18 cellular contexts compared by ENCODE assay signal in the genomic region with DNA sequence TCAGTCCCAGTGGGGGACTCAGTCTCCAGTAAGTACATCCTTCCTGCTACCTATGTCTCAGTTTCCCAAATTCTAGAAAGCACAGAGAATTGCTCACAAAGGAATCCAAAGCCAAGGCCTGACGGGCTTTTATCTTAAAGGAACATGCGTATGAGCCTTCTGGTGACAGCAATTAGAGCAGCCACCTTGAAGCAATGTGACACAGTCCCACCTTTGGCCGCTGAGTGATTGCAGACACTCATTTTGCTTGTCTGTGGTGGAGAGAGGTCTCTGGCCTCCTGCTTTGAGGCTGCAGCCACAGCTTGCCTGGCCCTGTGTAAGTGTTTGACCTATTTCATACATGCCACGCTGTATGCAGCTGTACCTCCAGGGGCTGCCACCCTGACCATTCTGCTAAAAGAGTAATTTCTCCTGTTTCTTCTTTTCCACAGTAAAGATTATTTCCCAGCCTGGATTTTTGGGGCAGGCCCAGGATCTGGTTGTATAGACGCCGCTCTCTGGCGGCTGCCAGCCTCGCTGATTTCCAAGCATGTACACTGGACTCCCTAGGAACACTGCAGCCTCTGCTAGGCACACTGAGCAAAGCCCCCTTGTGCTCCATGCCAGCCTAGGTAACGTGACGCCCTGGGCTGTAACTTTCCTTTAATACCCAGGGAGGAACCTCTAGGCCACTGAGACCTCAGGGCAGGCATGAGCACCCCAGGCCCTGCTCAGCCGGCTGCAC. TPM values are rescaled to one million over a fixed set of nuclear protein-coding genes. Genes with fewer than 3 reads are reported as not detected.
DNase-seq lines count a peak whose midpoint lies in the region; ATAC-seq and TF ChIP-seq lines count a peak whose summit lies in the region.
"Had no signal": no experiment of that assay in that cellular context is flagged by ENCODE, and none has a peak within 500 bp of the region (broad histone marks: within the 10 kb centered on the region; RNA-seq: fewer than 3 reads in every experiment).

No MANE protein-coding gene starts in this region.

- H3K27me3 ChIP-seq in IMR-90 (ENCODE audit: control insufficient read depth, insufficient read depth, low read length) (no peaks in the 10 kb centered on the region), neuronal stem cell (ENCODE audit: control insufficient read depth in 3 of 3, insufficient read depth in 3 of 3, low read depth in 1 of 3, low read length in 3 of 3) (peaks cover 0 to 20% (median 0%) of the 10 kb centered on the region in 3 experiments)
- H3K27me3 ChIP-seq: colonic mucosa had no signal

- H3K4ac ChIP-seq in IMR-90 (ENCODE audit: low read depth, low read length) = peak overlapping the region; percentile 59
- no peak overlapping the region for H3K4ac ChIP-seq in neuronal stem cell (ENCODE audit: low read length)

- no peaks in the 10 kb centered on the region for H3K9me3 Mint-ChIP-seq in activated CD4-positive, alpha-beta T cell treated with anti-CD3 and anti-CD28 coated beads for 36 hours (ENCODE audit: low read depth)
- peaks cover 0 to 4% (median 0%) of the 10 kb centered on the region in 5 experiments for H3K9me3 Mint-ChIP-seq in brain

- H3K9ac ChIP-seq in IMR-90 (ENCODE audit: low read depth, low read length) = no peak overlapping the region
- no peak overlapping the region for H3K9ac ChIP-seq in neuronal stem cell (ENCODE audit: low read depth, low read length, poor library complexity)

- no peak for TF ChIP-seq RAD21 in IMR-90 (IDR thresholded peaks at IDR 0.05; ENCODE audit: low read length)

- H2AK5ac ChIP-seq in IMR-90 (ENCODE audit: low read depth, low read length) (peak overlapping the region; percentile 10), neuronal stem cell (ENCODE audit: low read depth, low read length) (no peak overlapping the region)

- H4K20me1 ChIP-seq in IMR-90 (ENCODE audit: insufficient read depth, low read length) = no peaks in the 10 kb centered on the region; the same call in 1 of the 2 replicates

- H3K36me3 Mint-ChIP-seq in activated CD4-positive, alpha-beta T cell treated with anti-CD3 and anti-CD28 coated beads for 36 hours (ENCODE audit: low read depth) = peaks cover 61% of the 10 kb centered on the region
- H3K36me3 Mint-ChIP-seq in brain = no peaks in the 10 kb centered on the region

- no peak overlapping the region for H3K27ac ChIP-seq in IMR-90 (ENCODE audit: insufficient read depth, low read length)
- H3K27ac ChIP-seq in neuronal stem cell (replicated peaks; ENCODE audit: low read length) = no peak overlapping the region
- H3K27ac ChIP-seq: colonic mucosa had no signal

- peak; percentile 48 for DNase-seq in activated CD4-positive, alpha-beta T cell treated with anti-CD3 and anti-CD28 coated beads for 36 hours
- DNase-seq in activated CD4-positive, alpha-beta T cell treated with anti-CD3 and anti-CD28 coated beads for 1 hour = no peak
- DNase-seq in IMR-90 = no peak
- no peak for DNase-seq in neuronal stem cell (ENCODE audit: low spot score)
- DNase-seq: Caco-2, colonic mucosa, GF-D8, heart right ventricle, kidney, midbrain, NCI-H345, Right ventricle myocardium superior had no signal

- H3K18ac ChIP-seq in IMR-90 (ENCODE audit: low read depth, low read length) = no peak overlapping the region
- H3K18ac ChIP-seq in neuronal stem cell (ENCODE audit: low read length) = peak overlapping the region; percentile 32

- no peak overlapping the region for H4K5ac ChIP-seq in IMR-90 (ENCODE audit: low read depth, low read length)

- peak overlapping the region; percentile 37 for H2AK9ac ChIP-seq in IMR-90 (replicated peaks; ENCODE audit: low read depth, low read length, poor library complexity)

- H3K36me3 ChIP-seq in IMR-90 (ENCODE audit: control insufficient read depth, insufficient read depth, low read length) = no peaks in the 10 kb centered on the region
- H3K36me3 ChIP-seq in neuronal stem cell (replicated peaks in 1 of 2; ENCODE audit: control insufficient read depth in 2 of 2, insufficient read depth in 2 of 2, low read length in 2 of 2) = no peaks in the 10 kb centered on the region
- H3K36me3 ChIP-seq: colonic mucosa, heart right ventricle had no signal

- no peaks in the 10 kb centered on the region for H3K79me1 ChIP-seq in IMR-90 (ENCODE audit: low read depth in 1 of 2, low read length in 2 of 2)
- no peaks in the 10 kb centered on the region for H3K79me1 ChIP-seq in neuronal stem cell (ENCODE audit: low read depth, low read length)

- POLR2A ChIA-PET in activated CD4-positive, alpha-beta T cell treated with anti-CD3 and anti-CD28 coated beads for 36 hours (lab: Charles Lee) = no interaction called here
- POLR2A ChIA-PET in IMR-90 (lab: Charles Lee; ENCODE audit: unreplicated experiment) = no interaction called here

- H2BK5ac ChIP-seq in IMR-90 (ENCODE audit: low read depth, low read length, poor library complexity, severe bottlenecking) = no peak overlapping the region
- no peak overlapping the region for H2BK5ac ChIP-seq in neuronal stem cell (ENCODE audit: low read length)

- H3K4me3 Mint-ChIP-seq in activated CD4-positive, alpha-beta T cell treated with anti-CD3 and anti-CD28 coated beads for 36 hours = no peak overlapping the region
- H3K4me3 Mint-ChIP-seq in brain = no peak overlapping the region

- H3K4me1 Mint-ChIP-seq in activated CD4-positive, alpha-beta T cell treated with anti-CD3 and anti-CD28 coated beads for 36 hours = peaks cover 80% of the 10 kb centered on the region
- peaks cover 45% of the 10 kb centered on the region for H3K4me1 Mint-ChIP-seq in brain

- dilution Hi-C loops in IMR-90 (cut with HindIII; ENCODE audit: low sequenced_read_pairs, unreplicated experiment) = no loop called here

- peak overlapping the region; percentile 67 for H3K27ac Mint-ChIP-seq in activated CD4-positive, alpha-beta T cell treated with anti-CD3 and anti-CD28 coated beads for 36 hours
- H3K27ac Mint-ChIP-seq in brain = peak overlapping the region in 4 of 5 experiments; percentile 5 to 54 (median 33)

- CTCF ChIA-PET in activated CD4-positive, alpha-beta T cell treated with anti-CD3 and anti-CD28 coated beads for 36 hours (lab: Charles Lee) = no interaction called here
- CTCF ChIA-PET in IMR-90 (lab: Yijun Ruan, JAX) = no interaction called here

- H3K23ac ChIP-seq in IMR-90 (ENCODE audit: low read depth, low read length) (no peak overlapping the region), neuronal stem cell (ENCODE audit: low read depth, low read length, poor library complexity) (no peak overlapping the region)

- WGBS in IMR-90 (ENCODE audit: extremely low coverage in 2 of 2, insufficient read length in 1 of 2), 2 experiments = 67% methylated on average over 6 of the region's 11 CpGs; no CpG with 5 or more reads in 1 of the 2 experiments
- no CpG with 5 or more reads among the region's 11 CpGs for WGBS in neuronal stem cell (ENCODE audit: extremely low coverage in 2 of 2, insufficient read length in 2 of 2, insufficient replicate concordance in 1 of 2), 2 donors

- no TSS peak for BruUV-seq in IMR-90 (replicated peaks; lab: Mats Ljungman, UMichigan)

- H3K14ac ChIP-seq in IMR-90 (replicated peaks; ENCODE audit: low read depth, low read length) (no peak overlapping the region), neuronal stem cell (ENCODE audit: low read length) (no peak overlapping the region)

- H3K27me3 Mint-ChIP-seq in activated CD4-positive, alpha-beta T cell treated with anti-CD3 and anti-CD28 coated beads for 36 hours = no peaks in the 10 kb centered on the region
- no peaks in the 10 kb centered on the region for H3K27me3 Mint-ChIP-seq in brain

- H3K4me1 ChIP-seq in IMR-90 (ENCODE audit: control insufficient read depth, insufficient read depth, low read length) (peaks cover 10% of the 10 kb centered on the region), neuronal stem cell (ENCODE audit: control insufficient read depth in 2 of 2, insufficient read depth in 1 of 2, low read depth in 1 of 2, low read length in 2 of 2) (peaks cover 0 to 7% of the 10 kb centered on the region in 2 donors)
- H3K4me1 ChIP-seq: Caco-2, colonic mucosa had no signal

- intact Hi-C loops in activated CD4-positive, alpha-beta T cell treated with anti-CD3 and anti-CD28 coated beads for 36 hours (cut with DNase I, micrococcal nuclease) = no loop called here
- intact Hi-C loops in IMR-90 (cut with micrococcal nuclease) = no loop called here

- H3K4me3 ChIP-seq in IMR-90 (ENCODE audit: insufficient read depth, low read depth, low read length) (no peak overlapping the region), neuronal stem cell (ENCODE audit: low read length in 2 of 2) (no peak overlapping the region)
- H3K4me3 ChIP-seq: colonic mucosa, heart right ventricle, smooth muscle cell had no signal

- no peak for TF ChIP-seq POLR2A in IMR-90 (IDR thresholded peaks at IDR 0.05; ENCODE audit: low read depth, low read length)

- H4K8ac ChIP-seq in IMR-90 (ENCODE audit: low read depth in 2 of 2, low read length in 2 of 2) (peak overlapping the region in 1 of 2 experiments; percentile 15; a peak in 2 of 4 replicates), neuronal stem cell (ENCODE audit: low read depth, low read length) (no peak overlapping the region)

- H3K9me1 ChIP-seq in IMR-90 (ENCODE audit: insufficient read depth, low read length) = 0 out of 2 replicates have a peak, but pooled peaks cover 2% of the 10 kb centered on the region

- 0 out of 3 replicates have a peak overlapping the region, but pooled peaks have one; percentile 8 for H2BK15ac ChIP-seq in IMR-90 (ENCODE audit: low read depth, low read length)
- no peak overlapping the region for H2BK15ac ChIP-seq in neuronal stem cell (ENCODE audit: low read length)

- in situ Hi-C loops in IMR-90 (cut with MboI; ENCODE audit: low sequenced_read_pairs) = no loop called here

- TF ChIP-seq CTCF in IMR-90 (conservative IDR thresholded peaks at IDR 0.05; ENCODE audit: low read depth, low read length) (no peak), brain (conservative IDR thresholded peaks at IDR 0.05) (no peak)

- peak overlapping the region; percentile 40 for H2AFZ ChIP-seq in IMR-90 (replicated peaks; ENCODE audit: low read length, poor library complexity)
- H2AFZ ChIP-seq in neuronal stem cell (ENCODE audit: low read length) = peak overlapping the region; percentile 67

- H3K56ac ChIP-seq in IMR-90 (ENCODE audit: extremely low read depth, insufficient read depth, low read length) = no peak overlapping the region

- H3K9me3 ChIP-seq in IMR-90 (ENCODE audit: control insufficient read depth, insufficient read depth, low read length) (no peaks in the 10 kb centered on the region), neuronal stem cell (replicated peaks in 1 of 2; ENCODE audit: control insufficient read depth in 2 of 2, insufficient read depth in 1 of 2, low read depth in 1 of 2, low read length in 2 of 2) (no peaks in the 10 kb centered on the region)
- H3K9me3 ChIP-seq: Caco-2, colonic mucosa, heart right ventricle had no signal

- H4K91ac ChIP-seq in IMR-90 (ENCODE audit: insufficient read depth, low read depth, low read length) (peak overlapping the region; percentile 42; the same call in 1 of the 2 replicates), neuronal stem cell (ENCODE audit: low read depth, low read length, poor library complexity) (no peak overlapping the region)

- no peak overlapping the region for H3K4me2 ChIP-seq in IMR-90 (ENCODE audit: low read depth, low read length)
- no peak overlapping the region for H3K4me2 ChIP-seq in neuronal stem cell (ENCODE audit: insufficient read depth, low read length, poor library complexity, severe bottlenecking)

- H2BK120ac ChIP-seq in IMR-90 (ENCODE audit: low read depth, low read length) = peak overlapping the region; percentile 53
- no peak overlapping the region for H2BK120ac ChIP-seq in neuronal stem cell (ENCODE audit: low read depth, low read length)

- H2BK20ac ChIP-seq in IMR-90 (ENCODE audit: low read depth, low read length) = peak overlapping the region; percentile 29

- no peak for ATAC-seq in activated CD4-positive, alpha-beta T cell treated with anti-CD3 and anti-CD28 coated beads for 36 hours
- ATAC-seq in IMR-90 (ENCODE audit: low read depth) (no peak), HG02840 (IDR thresholded peaks at IDR 0.05; ENCODE audit: low FRiP score, unreplicated experiment) (no peak), GM18907 (IDR thresholded peaks at IDR 0.05; ENCODE audit: unreplicated experiment) (no peak), GM18520 (IDR thresholded peaks at IDR 0.05; ENCODE audit: unreplicated experiment) (no peak)

- H2BK12ac ChIP-seq in neuronal stem cell (ENCODE audit: low read length) = no peak overlapping the region

RNA-seq across cellular contexts. Expression of a gene that starts 1.1 kb away (rescaled TPM):
- total RNA-seq in activated CD4-positive, alpha-beta T cell treated with anti-CD3 and anti-CD28 coated beads for 36 hours = 1 to 10 TPM in 1 of 2 experiments, under 1 TPM in 1; 0.96 to 1.1 TPM
- total RNA-seq in IMR-90 (2012; rRNA removed) = not detected in 2 replicates
- not detected in 2 replicates for polyA plus RNA-seq in IMR-90 (2012; rRNA removed)
- not detected in 2 replicates for polyA plus RNA-seq in IMR-90 (2012; cell fraction: cytosol; rRNA removed)
- 0.09 TPM in 1 of 2 replicates, not detected in the other for polyA plus RNA-seq in IMR-90 (2012; cell fraction: nucleus; rRNA removed; ENCODE audit: low replicate concordance)
- polyA plus RNA-seq in brain (ENCODE audit: insufficient read depth, low read depth, low replicate concordance) = not detected
- not detected for polyA plus RNA-seq in neuronal stem cell (2013, experiment 1 of 2)
- polyA plus RNA-seq in neuronal stem cell (2013, experiment 2 of 2) = not detected
- total RNA-seq: Caco-2, heart right ventricle, LHCN-M2, Right ventricle myocardium superior, smooth muscle cell had no signal
- polyA plus RNA-seq: heart right ventricle, smooth muscle cell had no signal

RNA-seq across cellular contexts. Expression of a gene that starts 35.7 kb away (rescaled TPM):
- total RNA-seq in activated CD4-positive, alpha-beta T cell treated with anti-CD3 and anti-CD28 coated beads for 36 hours = under 1 TPM; 0.49 to 0.91 TPM
- not detected in 2 replicates for total RNA-seq in IMR-90 (2012; rRNA removed)
- polyA plus RNA-seq in IMR-90 (2012; rRNA removed) (not detected in 2 replicates), brain (ENCODE audit: insufficient read depth, low read depth, low replicate concordance) (10.8 TPM)
- polyA plus RNA-seq in IMR-90 (2012; cell fraction: cytosol; rRNA removed) = not detected in 2 replicates
- polyA plus RNA-seq in IMR-90 (2012; cell fraction: nucleus; rRNA removed; ENCODE audit: low replicate concordance) = under 0.01 TPM in 1 of 2 replicates, not detected in the other
- 0.03 TPM for polyA plus RNA-seq in neuronal stem cell (2013, experiment 1 of 2)
- 0.04 TPM for polyA plus RNA-seq in neuronal stem cell (2013, experiment 2 of 2)
- total RNA-seq: LHCN-M2 had no signal

RNA-seq across cellular contexts. Expression of a gene that starts 58.2 kb away (rescaled TPM):
- total RNA-seq in activated CD4-positive, alpha-beta T cell treated with anti-CD3 and anti-CD28 coated beads for 36 hours = 10 to 100 TPM; 40.6 to 45.5 TPM
- under 0.01 TPM in 1 of 2 replicates, not detected in the other for total RNA-seq in IMR-90 (2012; rRNA removed)
- 0.32 TPM in 1 of 2 replicates, not detected in the other for polyA plus RNA-seq in IMR-90 (2012; rRNA removed)
- 0.03 TPM in 1 of 2 replicates, not detected in the other for polyA plus RNA-seq in IMR-90 (2012; cell fraction: cytosol; rRNA removed)
- polyA plus RNA-seq in IMR-90 (2012; cell fraction: nucleus; rRNA removed; ENCODE audit: low replicate concordance) = 0.09 TPM in 1 of 2 replicates, not detected in the other
- 0.93 TPM for polyA plus RNA-seq in brain (ENCODE audit: insufficient read depth, low read depth, low replicate concordance)
- polyA plus RNA-seq in neuronal stem cell (2013, experiment 1 of 2) = not detected
- polyA plus RNA-seq in neuronal stem cell (2013, experiment 2 of 2) = not detected
- total RNA-seq: Caco-2, LHCN-M2, smooth muscle cell had no signal
- polyA plus RNA-seq: smooth muscle cell had no signal

Comparison
In these comparisons a context has a peak if more than half of its experiments do, and no peak if none do; other contexts are left out.
1. RNA of a gene that starts 58.2 kb away (total RNA-seq): 40.6 to 45.5 TPM in activated CD4-positive, alpha-beta T cell treated with anti-CD3 and anti-CD28 coated beads for 36 hours; under 0.01 TPM in IMR-90; every median in the first group is over 10 times any median in the second.